ENCODE assay signal across 19 cellular contexts in genomic region chrX:11374570-11374969, GRCh38.
"Had no signal": no experiment of that assay in that cellular context is flagged by ENCODE, and none has a peak within 500 bp of the region (broad histone marks: within the 10 kb centered on the region; RNA-seq: fewer than 3 reads in every experiment).

No MANE protein-coding gene starts in this region.

- ATAC-seq: left ventricle myocardium superior; sciatic nerve; stimulated activated naive B cell treated with anti-CD40 and anti-IgM and Interleukin-4, amounts not matched to agents 10 μg/mL and 1 μg/mL and 100 μg/mL, for 72 hours; WTC11 had no signal

- H3K27me3 ChIP-seq: neutrophil, transverse colon had no signal

- H3K9ac ChIP-seq: parathyroid adenoma had no signal

- H3K9me3 ChIP-seq: neutrophil, transverse colon had no signal

- H3K4me3 ChIP-seq: transverse colon had no signal

- DNase-seq: activated gamma-delta T cell treated with Interleukin-2 at 50 U/mL for 16 hours; activated T-cell treated with anti-CD3 and anti-CD28 coated beads, Interleukin-2, amount 50 U/mL, for 1 hour; aorta; central memory CD4-positive, alpha-beta T cell; dermis blood vessel endothelial cell; effector CD8-positive, alpha-beta T cell; foreskin fibroblast; left ventricle myocardium superior; small intestine; stimulated activated CD4-positive, alpha-beta T cell treated with anti-CD3 and anti-CD28 coated beads, Interleukin-15, amount 100 ng/mL, for 24 hours; stimulated activated naive B cell treated with anti-CD40 and anti-IgM and Interleukin-4, amounts not matched to agents 10 μg/mL and 1 μg/mL and 100 μg/mL, for 72 hours; transverse colon had no signal

- H3K9me3 Mint-ChIP-seq: activated naive CD4-positive, alpha-beta T cell treated with anti-CD3 and anti-CD28 coated beads, Interleukin-2, amount 50 U/mL, for 24 hours had no signal

- H3K36me3 Mint-ChIP-seq: activated naive CD4-positive, alpha-beta T cell treated with anti-CD3 and anti-CD28 coated beads, Interleukin-2, amount 50 U/mL, for 24 hours; brain; stimulated activated naive B cell treated with anti-CD40 and anti-IgM and Interleukin-4, amounts not matched to agents 10 μg/mL and 1 μg/mL and 100 μg/mL, for 72 hours; WTC11 had no signal

- H3K4me1 ChIP-seq: parathyroid adenoma, transverse colon had no signal

- H3K36me3 ChIP-seq: neutrophil, transverse colon had no signal

- H3K27ac Mint-ChIP-seq: activated naive CD4-positive, alpha-beta T cell treated with anti-CD3 and anti-CD28 coated beads, Interleukin-2, amount 50 U/mL, for 24 hours; brain; nephron; stimulated activated naive B cell treated with anti-CD40 and anti-IgM and Interleukin-4, amounts not matched to agents 10 μg/mL and 1 μg/mL and 100 μg/mL, for 72 hours; WTC11 had no signal

- H3K27ac ChIP-seq: neutrophil, parathyroid adenoma, transverse colon had no signal

- H3K79me2 ChIP-seq: parathyroid adenoma had no signal

- H3K27me3 Mint-ChIP-seq: activated naive CD4-positive, alpha-beta T cell treated with anti-CD3 and anti-CD28 coated beads, Interleukin-2, amount 50 U/mL, for 24 hours; brain had no signal

- H3K4me3 Mint-ChIP-seq: activated naive CD4-positive, alpha-beta T cell treated with anti-CD3 and anti-CD28 coated beads, Interleukin-2, amount 50 U/mL, for 24 hours; brain; nephron; stimulated activated naive B cell treated with anti-CD40 and anti-IgM and Interleukin-4, amounts not matched to agents 10 μg/mL and 1 μg/mL and 100 μg/mL, for 72 hours; WTC11 had no signal

- H3K4me1 Mint-ChIP-seq: activated naive CD4-positive, alpha-beta T cell treated with anti-CD3 and anti-CD28 coated beads, Interleukin-2, amount 50 U/mL, for 24 hours; brain; nephron had no signal
